In the genomic region with DNA sequence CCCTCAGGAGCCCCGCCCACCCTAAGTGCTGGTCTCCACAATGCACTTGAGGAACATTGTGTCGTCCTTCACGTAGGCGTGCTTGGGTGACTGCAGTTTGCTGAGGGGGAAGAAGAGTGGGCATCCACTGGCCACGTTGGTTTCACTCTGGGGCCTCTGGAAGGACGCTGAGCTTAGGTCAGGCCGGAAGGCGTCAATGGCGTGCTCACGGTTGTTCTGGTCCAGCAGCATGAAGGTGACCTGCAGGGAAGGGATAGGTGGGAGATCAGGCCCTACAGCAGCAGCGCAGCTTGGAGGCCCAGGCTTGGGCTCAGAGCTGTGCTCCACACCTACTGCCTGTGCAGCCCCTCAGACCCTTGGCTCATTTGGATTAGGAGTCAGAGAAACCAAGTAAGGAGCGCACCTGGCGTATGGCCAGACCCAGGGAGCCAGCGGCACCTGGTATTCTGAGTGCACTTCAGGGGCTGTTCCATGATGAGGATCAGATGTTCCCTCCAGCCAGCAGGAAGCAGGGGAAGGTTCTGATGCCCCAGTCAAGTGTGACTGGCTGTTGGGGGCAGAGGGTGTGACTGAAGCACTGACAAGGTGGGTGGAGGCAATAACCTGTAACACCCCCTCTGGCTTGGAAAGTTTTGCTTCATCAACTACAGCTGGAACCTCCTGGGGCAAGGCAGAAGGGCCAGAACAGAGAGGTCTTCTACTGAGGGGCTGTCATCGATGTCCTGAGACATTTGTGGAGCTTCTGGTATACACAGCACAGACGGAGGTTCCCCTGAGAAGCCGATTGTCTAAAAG, we compare ENCODE assay signal across 10 cellular contexts. TPM values are rescaled to one million over a fixed set of nuclear protein-coding genes. Genes with fewer than 3 reads are reported as not detected.
DNase-seq lines count a peak whose midpoint lies in the region; ATAC-seq and TF ChIP-seq lines count a peak whose summit lies in the region.
"Had no signal": no experiment of that assay in that cellular context is flagged by ENCODE, and none has a peak within 500 bp of the region (broad histone marks: within the 10 kb centered on the region; RNA-seq: fewer than 3 reads in every experiment).

No MANE protein-coding gene starts in this region.

- intact Hi-C loops in activated CD4-positive, alpha-beta T cell treated with anti-CD3 and anti-CD28 coated beads, Interleukin-2, amount 10 ng/mL, durations not matched to agents 24 days and 14 days (cut with micrococcal nuclease), result no loop called here
- intact Hi-C loops in spleen (cut with DNase I; ENCODE audit: low total_unique reads) (no loop called here), esophagus muscularis mucosa (cut with DNase I) (no loop called here)

- TF ChIP-seq POLR2A in spleen (IDR thresholded peaks at IDR 0.05) (no peak), esophagus muscularis mucosa (IDR thresholded peaks at IDR 0.05; ENCODE audit: low read depth) (no peak)

- DNase-seq in activated CD4-positive, alpha-beta T cell treated with anti-CD3 and anti-CD28 coated beads, Interleukin-2, amount 10 ng/mL, durations not matched to agents 24 days and 14 days, result no peak
- no peak for DNase-seq in activated CD4-positive, alpha-beta T cell treated with anti-CD3 and anti-CD28 coated beads for 1 hour
- no peak for DNase-seq in activated CD4-positive, alpha-beta memory T cell treated with anti-CD3 and anti-CD28 coated beads, Interleukin-2, amount 10 ng/mL, durations not matched to agents 7 days and 5 days
- DNase-seq in spleen (no peak), islet precursor cell (no peak), esophagus muscularis mucosa (ENCODE audit: extremely low spot score) (no peak), SW 1271 (lab: John Stamatoyannopoulos, UW) (no peak)
- DNase-seq: nephron progenitor cell had no signal

- no peaks in the 10 kb centered on the region for H3K9me3 Mint-ChIP-seq in activated CD4-positive, alpha-beta T cell treated with anti-CD3 and anti-CD28 coated beads, Interleukin-2, amount 10 ng/mL, durations not matched to agents 24 days and 14 days
- H3K9me3 Mint-ChIP-seq in activated CD4-positive, alpha-beta memory T cell treated with anti-CD3 and anti-CD28 coated beads, Interleukin-2, amount 10 ng/mL, durations not matched to agents 7 days and 5 days, result no peaks in the 10 kb centered on the region
- H3K9me3 Mint-ChIP-seq: nephron progenitor cell had no signal

- POLR2A ChIA-PET in activated CD4-positive, alpha-beta memory T cell treated with anti-CD3 and anti-CD28 coated beads, Interleukin-2, amount 10 ng/mL, durations not matched to agents 7 days and 5 days (lab: Charles Lee), result interaction anchor here (1.2 to 35.8 kb wide), 9 partner anchors 11 to 112 kb away, joined by 3 to 1205 read pairs (median 10); partner anchors contain the start of genes FBXW2, PHF19 and TRAF1

- CTCF ChIA-PET in activated CD4-positive, alpha-beta memory T cell treated with anti-CD3 and anti-CD28 coated beads, Interleukin-2, amount 10 ng/mL, durations not matched to agents 7 days and 5 days (lab: Charles Lee), result interaction anchor here (1.0 to 2.0 kb wide), 3 partner anchors 9 to 15 kb away, joined by 3 to 9 read pairs (median 6); no protein-coding TSS in a partner anchor

- 89 to 94% (median 92%) methylated on average over 17 of the region's 17 CpGs for WGBS in spleen, 5 donors
- 94% methylated on average over 11 of the region's 17 CpGs for WGBS in esophagus muscularis mucosa

- TF ChIP-seq EP300 in esophagus muscularis mucosa (IDR thresholded peaks at IDR 0.05), result no peak

- peak; percentile 39 for ATAC-seq in HG02759 (IDR thresholded peaks at IDR 0.05; ENCODE audit: unreplicated experiment)

- H3K36me3 ChIP-seq in spleen (peaks cover 0 to 62% (median 10%) of the 10 kb centered on the region in 6 donors), esophagus muscularis mucosa (peaks cover 0 to 48% (median 20%) of the 10 kb centered on the region in 4 donors)

- H3K4me1 Mint-ChIP-seq in activated CD4-positive, alpha-beta T cell treated with anti-CD3 and anti-CD28 coated beads, Interleukin-2, amount 10 ng/mL, durations not matched to agents 24 days and 14 days, result peaks cover 81% of the 10 kb centered on the region
- H3K4me1 Mint-ChIP-seq in activated CD4-positive, alpha-beta memory T cell treated with anti-CD3 and anti-CD28 coated beads, Interleukin-2, amount 10 ng/mL, durations not matched to agents 7 days and 5 days, result peaks cover 87% of the 10 kb centered on the region

- H3K27ac ChIP-seq in spleen (peak overlapping the region in 7 of 8 donors; percentile 41 to 84 (median 76)), esophagus muscularis mucosa (replicated peaks in 1 of 4) (no peak overlapping the region)

- TF ChIP-seq CTCF in spleen (IDR thresholded peaks at IDR 0.05 in 8 of 11, conservative IDR thresholded peaks at IDR 0.05 in 3 of 11) (no peak), esophagus muscularis mucosa (IDR thresholded peaks at IDR 0.05) (no peak)

- peaks cover 90% of the 10 kb centered on the region for H3K36me3 Mint-ChIP-seq in activated CD4-positive, alpha-beta T cell treated with anti-CD3 and anti-CD28 coated beads, Interleukin-2, amount 10 ng/mL, durations not matched to agents 24 days and 14 days (ENCODE audit: low read depth)
- peaks cover 90% of the 10 kb centered on the region for H3K36me3 Mint-ChIP-seq in activated CD4-positive, alpha-beta memory T cell treated with anti-CD3 and anti-CD28 coated beads, Interleukin-2, amount 10 ng/mL, durations not matched to agents 7 days and 5 days (ENCODE audit: low read depth)

- peak overlapping the region; percentile 90 for H3K27ac Mint-ChIP-seq in activated CD4-positive, alpha-beta T cell treated with anti-CD3 and anti-CD28 coated beads, Interleukin-2, amount 10 ng/mL, durations not matched to agents 24 days and 14 days
- peak overlapping the region; percentile 86 for H3K27ac Mint-ChIP-seq in activated CD4-positive, alpha-beta memory T cell treated with anti-CD3 and anti-CD28 coated beads, Interleukin-2, amount 10 ng/mL, durations not matched to agents 7 days and 5 days
- H3K27ac Mint-ChIP-seq: nephron progenitor cell had no signal

- H3K4me3 Mint-ChIP-seq in activated CD4-positive, alpha-beta T cell treated with anti-CD3 and anti-CD28 coated beads, Interleukin-2, amount 10 ng/mL, durations not matched to agents 24 days and 14 days, result peak overlapping the region; percentile 67
- H3K4me3 Mint-ChIP-seq in activated CD4-positive, alpha-beta memory T cell treated with anti-CD3 and anti-CD28 coated beads, Interleukin-2, amount 10 ng/mL, durations not matched to agents 7 days and 5 days, result no peak overlapping the region
- H3K4me3 Mint-ChIP-seq: nephron progenitor cell had no signal

- H3K27me3 ChIP-seq in spleen (replicated peaks in 1 of 7) (no peaks in the 10 kb centered on the region), esophagus muscularis mucosa (no peaks in the 10 kb centered on the region)

- no peaks in the 10 kb centered on the region for H3K27me3 Mint-ChIP-seq in activated CD4-positive, alpha-beta T cell treated with anti-CD3 and anti-CD28 coated beads, Interleukin-2, amount 10 ng/mL, durations not matched to agents 24 days and 14 days
- H3K27me3 Mint-ChIP-seq in activated CD4-positive, alpha-beta memory T cell treated with anti-CD3 and anti-CD28 coated beads, Interleukin-2, amount 10 ng/mL, durations not matched to agents 7 days and 5 days, result no peaks in the 10 kb centered on the region

- H3K9me3 ChIP-seq in spleen (no peaks in the 10 kb centered on the region), esophagus muscularis mucosa (no peaks in the 10 kb centered on the region)

- H3K4me1 ChIP-seq in spleen, result peaks cover 13 to 80% (median 38%) of the 10 kb centered on the region in 6 donors
- H3K4me1 ChIP-seq in esophagus muscularis mucosa, result peaks cover 0 to 6% (median 1%) of the 10 kb centered on the region in 4 donors

- H3K4me3 ChIP-seq in spleen, result no peak overlapping the region
- H3K4me3 ChIP-seq in esophagus muscularis mucosa, result no peak overlapping the region
- H3K4me3 ChIP-seq: skin epidermis had no signal

RNA-seq across cellular contexts. Expression of gene TRAF1, which starts 21.4 kb away (rescaled TPM):
- 164 and 166 TPM in 2 replicates for total RNA-seq in activated CD4-positive, alpha-beta T cell treated with anti-CD3 and anti-CD28 coated beads, Interleukin-2, amount 10 ng/mL, durations not matched to agents 24 days and 14 days
- total RNA-seq in activated CD4-positive, alpha-beta memory T cell treated with anti-CD3 and anti-CD28 coated beads, Interleukin-2, amount 10 ng/mL, durations not matched to agents 7 days and 5 days, result 10 to 100 TPM; 73.6 to 74.3 TPM
- 10 to 100 TPM; 11.9 to 29.2 (median 22.4) TPM for total RNA-seq in spleen
- polyA plus RNA-seq in spleen, result 10 to 100 TPM in 2 of 3 donors, 1 to 10 TPM in 1; 8.6 to 13.0 (median 10.2) TPM
- total RNA-seq in esophagus muscularis mucosa, result 1 to 10 TPM; 4.0 to 7.4 (median 5.5) TPM

RNA-seq across cellular contexts. Expression of gene PHF19, which starts 28.2 kb away (rescaled TPM):
- 132 and 144 TPM in 2 replicates for total RNA-seq in activated CD4-positive, alpha-beta T cell treated with anti-CD3 and anti-CD28 coated beads, Interleukin-2, amount 10 ng/mL, durations not matched to agents 24 days and 14 days
- 100 to 1,000 TPM; 229 TPM for total RNA-seq in activated CD4-positive, alpha-beta memory T cell treated with anti-CD3 and anti-CD28 coated beads, Interleukin-2, amount 10 ng/mL, durations not matched to agents 7 days and 5 days
- 10 to 100 TPM; 33.4 to 53.0 (median 40.5) TPM for total RNA-seq in spleen
- 10 to 100 TPM; 12.6 to 29.4 (median 27.7) TPM for polyA plus RNA-seq in spleen
- 10 to 100 TPM; 36.4 to 57.7 (median 47.8) TPM for total RNA-seq in esophagus muscularis mucosa

Comparison
In these comparisons a context has a peak if more than half of its experiments do, and no peak if none do; other contexts are left out.
1. H3K27ac ChIP-seq: peak in spleen (7 of 8); none in esophagus muscularis mucosa (0 of 4).